In the genomic region with DNA sequence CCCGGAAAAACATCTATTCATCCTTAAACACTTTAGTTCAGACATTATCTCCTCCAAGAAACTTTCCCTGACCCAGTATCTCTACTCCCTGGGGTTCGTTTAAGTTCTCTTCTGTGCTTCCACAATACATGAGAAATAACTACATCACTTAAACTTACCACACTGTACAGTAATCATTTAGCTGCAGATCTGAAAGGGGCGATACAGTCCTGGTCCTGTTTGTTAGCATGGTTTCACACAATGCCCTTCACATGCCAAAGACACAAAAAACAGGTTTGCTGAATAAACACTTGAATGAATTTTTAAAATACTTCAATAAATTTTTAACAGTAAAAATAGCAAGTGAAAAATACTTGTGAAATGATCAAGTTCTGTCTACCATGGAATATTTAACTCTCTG, we compare ENCODE assay signal across 29 cellular contexts.
"Had no signal": no experiment of that assay in that cellular context is flagged by ENCODE, and none has a peak within 500 bp of the region (broad histone marks: within the 10 kb centered on the region; RNA-seq: fewer than 3 reads in every experiment).

No MANE protein-coding gene starts in this region.

- H3K36me3 ChIP-seq: ascending aorta, breast epithelium, cardiac muscle cell, esophagus muscularis mucosa, gastrocnemius medialis had no signal

- H3K36me3 Mint-ChIP-seq: activated naive CD4-positive, alpha-beta T cell treated with anti-CD3 and anti-CD28 coated beads, Interleukin-2, amount 10 ng/mL, durations not matched to agents 7 days and 5 days; activated naive CD8-positive, alpha-beta T cell treated with anti-CD3 and anti-CD28 coated beads, Interleukin-2, amount 10 ng/mL, durations not matched to agents 7 days and 5 days; brain had no signal

- H3K9me3 ChIP-seq: ascending aorta, breast epithelium, esophagus muscularis mucosa, gastrocnemius medialis had no signal

- H3K4me1 ChIP-seq: ascending aorta, breast epithelium, gastrocnemius medialis had no signal

- H3K4me1 Mint-ChIP-seq: activated CD4-positive, alpha-beta memory T cell treated with anti-CD3 and anti-CD28 coated beads, Interleukin-2, amount 10 ng/mL, durations not matched to agents 7 days and 5 days; central memory CD8-positive, alpha-beta T cell had no signal

- H3K27ac ChIP-seq: ascending aorta, breast epithelium, cardiac muscle cell, esophagus muscularis mucosa, foreskin keratinocyte, gastrocnemius medialis had no signal

- H3K9me3 Mint-ChIP-seq: activated CD4-positive, alpha-beta memory T cell treated with anti-CD3 and anti-CD28 coated beads, Interleukin-2, amount 10 ng/mL, durations not matched to agents 7 days and 5 days; activated naive CD4-positive, alpha-beta T cell treated with anti-CD3 and anti-CD28 coated beads, Interleukin-2, amount 10 ng/mL, durations not matched to agents 7 days and 5 days; activated T-cell treated with anti-CD3 and anti-CD28 coated beads, Interleukin-2, amount 50 U/mL, for 24 hours; activated T-cell treated with anti-CD3 and anti-CD28 coated beads, Interleukin-2, amount 50 U/mL, for 72 hours; central memory CD8-positive, alpha-beta T cell; effector memory CD8-positive, alpha-beta T cell had no signal

- DNase-seq: activated CD4-positive, alpha-beta memory T cell treated with anti-CD3 and anti-CD28 coated beads, Interleukin-2, amount 10 ng/mL, durations not matched to agents 7 days and 5 days; activated CD4-positive, alpha-beta T cell treated with anti-CD3 and anti-CD28 coated beads for 1 hour; activated CD4-positive, alpha-beta T cell treated with anti-CD3 and anti-CD28 coated beads for 4 hours; activated CD4-positive, alpha-beta T cell treated with anti-CD3 and anti-CD28 coated beads, Interleukin-2, amount 10 ng/mL, durations not matched to agents 7 days and 5 days; activated CD4-positive, alpha-beta T cell treated with anti-CD3 and anti-CD28 coated beads, Interleukin-2, amount 50 U/mL, for 4 hours; activated CD4-positive, CD25-positive, alpha-beta regulatory T cell; activated CD8-positive, alpha-beta memory T cell treated with anti-CD3 and anti-CD28 coated beads, Interleukin-2, amount 50 U/mL, for 48 hours; activated gamma-delta T cell; activated naive CD4-positive, alpha-beta T cell; activated naive CD4-positive, alpha-beta T cell treated with anti-CD3 and anti-CD28 coated beads, Interleukin-2, amount 10 ng/mL, durations not matched to agents 7 days and 5 days; activated naive CD8-positive, alpha-beta T cell treated with anti-CD3 and anti-CD28 coated beads, Interleukin-2, amount 10 ng/mL, durations not matched to agents 7 days and 5 days; activated T-cell treated with anti-CD3 and anti-CD28 coated beads for 4 hours; activated T-cell treated with anti-CD3 and anti-CD28 coated beads, Interleukin-2, amount 50 U/mL, for 24 hours; activated T-cell treated with anti-CD3 and anti-CD28 coated beads, Interleukin-2, amount 50 U/mL, for 72 hours; cortex of kidney; dermis blood vessel endothelial cell; effector CD4-positive, alpha-beta T cell; effector memory CD8-positive, alpha-beta T cell; erythroblast; gastrocnemius medialis; T-helper 2 cell had no signal

- ATAC-seq: activated naive CD4-positive, alpha-beta T cell treated with anti-CD3 and anti-CD28 coated beads, Interleukin-2, amount 50 U/mL, for 72 hours; activated T-cell treated with anti-CD3 and anti-CD28 coated beads, Interleukin-2, amount 50 U/mL, for 72 hours; effector memory CD8-positive, alpha-beta T cell; foreskin keratinocyte; gastrocnemius medialis had no signal

- H3K4me3 ChIP-seq: ascending aorta, breast epithelium, cardiac muscle cell, esophagus muscularis mucosa, gastrocnemius medialis had no signal

- H3K4me3 Mint-ChIP-seq: activated CD4-positive, alpha-beta memory T cell treated with anti-CD3 and anti-CD28 coated beads, Interleukin-2, amount 10 ng/mL, durations not matched to agents 7 days and 5 days; activated CD4-positive, alpha-beta T cell treated with anti-CD3 and anti-CD28 coated beads, Interleukin-2, amount 10 ng/mL, durations not matched to agents 7 days and 5 days; activated naive CD4-positive, alpha-beta T cell treated with anti-CD3 and anti-CD28 coated beads, Interleukin-2, amount 10 ng/mL, durations not matched to agents 7 days and 5 days; activated naive CD8-positive, alpha-beta T cell treated with anti-CD3 and anti-CD28 coated beads, Interleukin-2, amount 10 ng/mL, durations not matched to agents 7 days and 5 days; activated T-cell treated with anti-CD3 and anti-CD28 coated beads, Interleukin-2, amount 50 U/mL, for 24 hours; activated T-cell treated with anti-CD3 and anti-CD28 coated beads, Interleukin-2, amount 50 U/mL, for 72 hours; brain; central memory CD8-positive, alpha-beta T cell; effector memory CD8-positive, alpha-beta T cell had no signal

- H3K27me3 Mint-ChIP-seq: activated naive CD4-positive, alpha-beta T cell treated with anti-CD3 and anti-CD28 coated beads, Interleukin-2, amount 10 ng/mL, durations not matched to agents 7 days and 5 days had no signal

- H3K27ac Mint-ChIP-seq: activated CD4-positive, alpha-beta memory T cell treated with anti-CD3 and anti-CD28 coated beads, Interleukin-2, amount 10 ng/mL, durations not matched to agents 7 days and 5 days; activated CD4-positive, alpha-beta T cell treated with anti-CD3 and anti-CD28 coated beads, Interleukin-2, amount 10 ng/mL, durations not matched to agents 7 days and 5 days; activated naive CD4-positive, alpha-beta T cell treated with anti-CD3 and anti-CD28 coated beads, Interleukin-2, amount 10 ng/mL, durations not matched to agents 7 days and 5 days; activated naive CD4-positive, alpha-beta T cell treated with anti-CD3 and anti-CD28 coated beads, Interleukin-2, amount 50 U/mL, for 72 hours; activated naive CD8-positive, alpha-beta T cell treated with anti-CD3 and anti-CD28 coated beads, Interleukin-2, amount 10 ng/mL, durations not matched to agents 7 days and 5 days; activated T-cell treated with anti-CD3 and anti-CD28 coated beads, Interleukin-2, amount 50 U/mL, for 24 hours; activated T-cell treated with anti-CD3 and anti-CD28 coated beads, Interleukin-2, amount 50 U/mL, for 72 hours; brain; effector memory CD8-positive, alpha-beta T cell had no signal

- H3K27me3 ChIP-seq: ascending aorta, breast epithelium, cardiac muscle cell, esophagus muscularis mucosa, foreskin keratinocyte, gastrocnemius medialis had no signal
